28 cellular contexts compared by ENCODE assay signal in the genomic region with DNA sequence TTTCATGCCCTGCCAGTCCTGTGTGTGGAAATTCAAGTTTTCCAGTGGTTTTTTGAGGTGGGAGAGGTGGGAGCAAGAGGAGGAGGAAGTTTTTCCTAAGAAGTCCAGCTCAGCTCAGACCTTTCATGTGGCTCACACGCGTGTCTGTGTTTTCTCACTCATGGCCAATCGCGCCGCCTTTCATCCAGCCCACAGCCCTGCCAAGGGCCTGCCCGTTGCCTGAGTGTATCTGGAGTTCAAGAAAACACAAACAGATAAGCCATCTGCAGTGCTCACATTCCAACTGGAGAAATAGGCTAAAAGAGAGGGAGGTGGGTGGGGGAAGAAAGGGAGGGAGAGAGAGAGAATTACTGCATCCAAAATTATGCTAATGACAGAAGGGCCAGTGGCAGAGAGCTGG.
"Had no signal": no experiment of that assay in that cellular context is flagged by ENCODE, and none has a peak within 500 bp of the region (broad histone marks: within the 10 kb centered on the region; RNA-seq: fewer than 3 reads in every experiment).

No MANE protein-coding gene starts in this region.

- H3K36me3 ChIP-seq: esophagus squamous epithelium, WERI-Rb-1 had no signal

- H3K4me1 ChIP-seq: body of pancreas, esophagus squamous epithelium had no signal

- H3K4me3 ChIP-seq: body of pancreas, esophagus squamous epithelium had no signal

- ATAC-seq: activated CD4-positive, CD25-positive, alpha-beta regulatory T cell treated with anti-CD3 and anti-CD28 coated beads, Interleukin-2, amount 50 U/mL, for 24 hours; activated CD8-positive, alpha-beta T cell treated with anti-CD3 and anti-CD28 coated beads, Interleukin-2, amount 10 ng/mL, durations not matched to agents 7 days and 5 days; activated T-cell treated with anti-CD3 and anti-CD28 coated beads, Interleukin-2, amount 50 U/mL, for 4 hours; activated T-helper 17 cell treated with anti-CD3 and anti-CD28 coated beads, Interleukin-2, amount 50 U/mL, for 72 hours; body of pancreas; effector memory CD8-positive, alpha-beta T cell; T-helper 17 cell had no signal

- H3K9me3 ChIP-seq: body of pancreas, esophagus squamous epithelium had no signal

- DNase-seq: activated B cell treated with CpG ODN at 0.5 μM for 24 hours; activated CD4-positive, alpha-beta T cell treated with anti-CD3 and anti-CD28 coated beads for 48 hours; activated CD4-positive, alpha-beta T cell treated with anti-CD3 and anti-CD28 coated beads, Interleukin-2, amount 50 U/mL, for 1 hour; activated CD4-positive, alpha-beta T cell treated with anti-CD3 and anti-CD28 coated beads, Interleukin-2, amount 50 U/mL, for 48 hours; activated CD8-positive, alpha-beta T cell treated with anti-CD3 and anti-CD28 coated beads, Interleukin-2, amount 10 ng/mL, durations not matched to agents 7 days and 5 days; activated effector memory CD4-positive, alpha-beta T cell treated with Interleukin-2 at 50 U/mL for 16 hours; activated gamma-delta T cell treated with Interleukin-2 at 50 U/mL for 16 hours; activated naive CD4-positive, alpha-beta T cell treated with anti-CD3 and anti-CD28 coated beads, Interleukin-2, amount 50 U/mL, for 16 hours; activated naive CD4-positive, alpha-beta T cell treated with Interleukin-2 at 50 U/mL for 16 hours; activated T-cell treated with anti-CD3 and anti-CD28 coated beads, Interleukin-2, amount 50 U/mL, for 4 hours; amygdala; aorta; body of pancreas; caudate nucleus; cortex of kidney; dermis blood vessel endothelial cell; effector CD4-positive, alpha-beta T cell; effector memory CD8-positive, alpha-beta T cell; erythroblast; esophagus squamous epithelium; foreskin fibroblast; head of caudate nucleus; T-helper 1 cell; T-helper 17 cell; T1000; WERI-Rb-1 had no signal

- H3K27ac ChIP-seq: body of pancreas, esophagus squamous epithelium, WERI-Rb-1 had no signal

- H3K27me3 ChIP-seq: body of pancreas had no signal
